Comparison of ENCODE assay signal across 11 cellular contexts in genomic region chr5:132073231-132074013, GRCh38. TPM values are rescaled to one million over a fixed set of nuclear protein-coding genes. Genes with fewer than 3 reads are reported as not detected.
DNase-seq lines count a peak whose midpoint lies in the region; ATAC-seq and TF ChIP-seq lines count a peak whose summit lies in the region.
"Had no signal": no experiment of that assay in that cellular context is flagged by ENCODE, and none has a peak within 500 bp of the region (broad histone marks: within the 10 kb centered on the region; RNA-seq: fewer than 3 reads in every experiment).

CSF2 (plus strand) TSS chr5:132073789; CDS start chr5:132073824, 35 bp downstream.

- no peak for TF ChIP-seq CTCF in lower lobe of right lung (IDR thresholded peaks at IDR 0.05)
- TF ChIP-seq CTCF in OCI-LY7 (conservative IDR thresholded peaks at IDR 0.05; ENCODE audit: low read length) = no peak

- no peaks in the 10 kb centered on the region for H4K20me1 ChIP-seq in OCI-LY7 (ENCODE audit: insufficient read depth, low read length)

- POLR2A ChIA-PET in OCI-LY7 (lab: Charles Lee) = interaction anchor here (1.6 kb wide), 1 partner anchor 29 kb away, joined by 5 read pairs; no protein-coding TSS in a partner anchor

- peak within 1 kb of the TSS; percentile 91 for H3K27ac Mint-ChIP-seq in activated naive CD8-positive, alpha-beta T cell treated with anti-CD3 and anti-CD28 coated beads, Interleukin-2, amount 50 U/mL, for 24 hours

- DNase-seq in Caki2 (ENCODE audit: low read depth) (peak; percentile 43), LoVo (ENCODE audit: low spot score) (peak; percentile 74), lower lobe of right lung (no peak), midbrain (lab: John Stamatoyannopoulos, UW) (no peak), OCI-LY7 (ENCODE audit: low spot score) (no peak)
- peak; percentile 59 for DNase-seq in activated naive CD8-positive, alpha-beta T cell treated with anti-CD3 and anti-CD28 coated beads, Interleukin-2, amount 50 U/mL, for 24 hours
- no peak for DNase-seq in activated CD4-positive, CD25-positive, alpha-beta regulatory T cell (lab: John Stamatoyannopoulos, UW)
- DNase-seq: activated CD4-positive, alpha-beta T cell treated with anti-CD3 and anti-CD28 coated beads, Interleukin-2, amount 50 U/mL, for 1 hour; nucleus accumbens had no signal

- no peaks in the 10 kb centered on the region for H3K9me3 Mint-ChIP-seq in activated naive CD8-positive, alpha-beta T cell treated with anti-CD3 and anti-CD28 coated beads, Interleukin-2, amount 50 U/mL, for 24 hours

- in situ Hi-C loops in Caki2 (cut with HindIII; ENCODE audit: low pct_unique_long_range_greater_than_20kb, low sequenced_read_pairs) = no loop called here

- H3K9me3 ChIP-seq in lower lobe of right lung (no peaks in the 10 kb centered on the region), OCI-LY7 (ENCODE audit: low read length) (no peaks in the 10 kb centered on the region)

- no peaks in the 10 kb centered on the region for H3K9me2 ChIP-seq in OCI-LY7 (ENCODE audit: insufficient read depth, low read length)

- H3K27me3 ChIP-seq in lower lobe of right lung (ENCODE audit: low read depth) = no peaks in the 10 kb centered on the region

- ATAC-seq in activated naive CD8-positive, alpha-beta T cell treated with anti-CD3 and anti-CD28 coated beads, Interleukin-2, amount 50 U/mL, for 24 hours = peak; percentile 16
- ATAC-seq in lower lobe of right lung = peak; percentile 16 to 41
- no peak for ATAC-seq in HG02970 (IDR thresholded peaks at IDR 0.05; ENCODE audit: low FRiP score, unreplicated experiment)

- no TSS peak for BruUV-seq in OCI-LY7 (replicated peaks; lab: Mats Ljungman, UMichigan)

- H3K27me3 Mint-ChIP-seq in activated naive CD8-positive, alpha-beta T cell treated with anti-CD3 and anti-CD28 coated beads, Interleukin-2, amount 50 U/mL, for 24 hours = no peaks in the 10 kb centered on the region

- H2AFZ ChIP-seq in OCI-LY7 (ENCODE audit: low read length) = no peak within 1 kb of the TSS

- H3K4me2 ChIP-seq in OCI-LY7 (ENCODE audit: low read length) = no peak within 1 kb of the TSS
- H3K4me2 ChIP-seq: KMS-11 had no signal

- intact Hi-C loops in lower lobe of right lung (cut with DNase I) (no loop called here), OCI-LY7 (cut with micrococcal nuclease; ENCODE audit: unreplicated experiment) (no loop called here)

- H3K36me3 ChIP-seq in lower lobe of right lung = no peaks in the 10 kb centered on the region
- no peaks in the 10 kb centered on the region for H3K36me3 ChIP-seq in OCI-LY7 (ENCODE audit: insufficient read depth, low read length)

- peaks cover 86% of the 10 kb centered on the region for H3K4me1 Mint-ChIP-seq in activated naive CD8-positive, alpha-beta T cell treated with anti-CD3 and anti-CD28 coated beads, Interleukin-2, amount 50 U/mL, for 24 hours

- H3K27ac ChIP-seq in lower lobe of right lung = peak within 1 kb of the TSS; percentile 76
- H3K27ac ChIP-seq in OCI-LY7 (ENCODE audit: low read depth, low read length, poor library complexity, severe bottlenecking) = no peak within 1 kb of the TSS
- H3K27ac ChIP-seq: KMS-11 had no signal

- H3K4me3 Mint-ChIP-seq in activated naive CD8-positive, alpha-beta T cell treated with anti-CD3 and anti-CD28 coated beads, Interleukin-2, amount 50 U/mL, for 24 hours = peak within 1 kb of the TSS; percentile 84

- H3K4me3 ChIP-seq in lower lobe of right lung (peak within 1 kb of the TSS; percentile 28), OCI-LY7 (ENCODE audit: low read depth, low read length, poor library complexity, severe bottlenecking) (no peak within 1 kb of the TSS)

- no peaks in the 10 kb centered on the region for H3K79me2 ChIP-seq in OCI-LY7 (ENCODE audit: insufficient read depth, low read depth, low read length)

- CTCF ChIA-PET in OCI-LY7 (lab: Charles Lee; ENCODE audit: unreplicated experiment) = no interaction called here

- H3K4me1 ChIP-seq in lower lobe of right lung (peaks cover 39% of the 10 kb centered on the region), OCI-LY7 (ENCODE audit: insufficient read depth, low read length, poor library complexity, severe bottlenecking) (no peaks in the 10 kb centered on the region)

- peaks cover 25% of the 10 kb centered on the region for H3K36me3 Mint-ChIP-seq in activated naive CD8-positive, alpha-beta T cell treated with anti-CD3 and anti-CD28 coated beads, Interleukin-2, amount 50 U/mL, for 24 hours (ENCODE audit: low read depth)

RNA-seq across cellular contexts. Expression of gene CSF2, which starts in this region (rescaled TPM):
- not detected in 2 replicates for total RNA-seq in Caki2 (2014; rRNA removed; shearing (Covaris generic); ENCODE audit: low replicate concordance)
- 3.9 TPM for total RNA-seq in lower lobe of right lung
- total RNA-seq in OCI-LY7 (2014; rRNA removed; shearing (Covaris generic)) = not detected in 2 replicates
- total RNA-seq in OCI-LY7 (2022) = not detected in 2 replicates

Comparison
In these comparisons a context has a peak if more than half of its experiments do, and no peak if none do; other contexts are left out.
1. Peak in DNase-seq in Caki2; RNA of the gene not detected or under 1 TPM.
2. DNase-seq: peak in LoVo (single experiment) and activated naive CD8-positive, alpha-beta T cell treated with anti-CD3 and anti-CD28 coated beads, Interleukin-2, amount 50 U/mL, for 24 hours (single experiment); none in lower lobe of right lung (single experiment), midbrain (single experiment), OCI-LY7 (single experiment) and activated CD4-positive, CD25-positive, alpha-beta regulatory T cell (0 of 4).